Comparison of ENCODE assay signal across 1 cellular context in genomic region chr3:49007068-49007770, GRCh38.
TF ChIP-seq lines count a peak whose summit lies in the region.

TSS of gene WDR6 (plus strand) at chr3:49007391. CDS start at chr3:49007432, 41 bp downstream.

TF ChIP-seq in K562, 482 proteins besides CTCF, POLR2A, EP300 and RAD21 (continued from another document and continues in another):
- TF ChIP-seq ARID4B (CRISPR knock-in tag; IDR thresholded peaks at IDR 0.05), result peak; percentile 37; the same call in 1 of the 2 replicates
- 0 out of 4 replicates have a peak, but pooled peaks of 1 of the 2 experiments have one; percentile 7 for TF ChIP-seq TEAD1 (CRISPR knock-in tag; IDR thresholded peaks at IDR 0.05)
- TF ChIP-seq MECOM (CRISPR knock-in tag; IDR thresholded peaks at IDR 0.05), result 0 out of 2 replicates have a peak, but pooled peaks have one; percentile 17
- peak; percentile 67 for TF ChIP-seq TBP (optimal IDR thresholded peaks at IDR 0.05; ENCODE audit: low read depth, low read length)
- TF ChIP-seq EP400 (IDR thresholded peaks at IDR 0.05), result peak; percentile 95
- peak; percentile 74 for TF ChIP-seq ARID2 (IDR thresholded peaks at IDR 0.05)
- TF ChIP-seq SAFB (IDR thresholded peaks at IDR 0.05; ENCODE audit: borderline replicate concordance, low read depth, low read length), result peak; percentile 86; the same call in 1 of the 2 replicates
- TF ChIP-seq ZMIZ1 (IDR thresholded peaks at IDR 0.05; ENCODE audit: low read depth in 2 of 2, low read length in 2 of 2), result no peak
- peak; percentile 89 for TF ChIP-seq SUPT5H (IDR thresholded peaks at IDR 0.05)
- TF ChIP-seq NBN (IDR thresholded peaks at IDR 0.05; ENCODE audit: low read depth), result peak; percentile 78; the same call in 1 of the 2 replicates
- TF ChIP-seq HNRNPL (IDR thresholded peaks at IDR 0.05; ENCODE audit: low read depth, low read length), result peak; percentile 16; the same call in 1 of the 2 replicates
- no peak for TF ChIP-seq ZNF134 (CRISPR knock-in tag; conservative IDR thresholded peaks at IDR 0.05)
- 0 out of 2 replicates have a peak, but pooled peaks have one; percentile 45 for TF ChIP-seq KLF13 (tag; IDR thresholded peaks at IDR 0.05; ENCODE audit: borderline replicate concordance, low read depth)
- TF ChIP-seq MAZ (CRISPR knock-in tag; conservative IDR thresholded peaks at IDR 0.05 in 1 of 2, IDR thresholded peaks at IDR 0.05 in 1 of 2), result peak in 1 of 2 experiments; percentile 78; a peak in 1 of 4 replicates
- peak; percentile 82 for TF ChIP-seq ASH1L (IDR thresholded peaks at IDR 0.05; ENCODE audit: borderline replicate concordance, low read depth, partially characterized antibody)
- TF ChIP-seq NFE2 (IDR thresholded peaks at IDR 0.05; ENCODE audit: low read depth), result 0 out of 2 replicates have a peak, but pooled peaks have one; percentile 3
- TF ChIP-seq RB1 (IDR thresholded peaks at IDR 0.05; ENCODE audit: low read depth), result 0 out of 2 replicates have a peak, but pooled peaks have one; percentile 13
- TF ChIP-seq PKNOX1 (IDR thresholded peaks at IDR 0.05), result peak; percentile 96
- TF ChIP-seq TCF7L2 (IDR thresholded peaks at IDR 0.05; ENCODE audit: low read depth, low read length), result no peak
- TF ChIP-seq PCBP1 (IDR thresholded peaks at IDR 0.05; ENCODE audit: low read depth, low read length, poor library complexity, severe bottlenecking), result peak; percentile 47
- TF ChIP-seq NKRF (IDR thresholded peaks at IDR 0.05; ENCODE audit: borderline replicate concordance), result peak; percentile 63; the same call in 1 of the 2 replicates
- TF ChIP-seq ZNF41 (CRISPR knock-in tag; conservative IDR thresholded peaks at IDR 0.05), result no peak
- no peak for TF ChIP-seq SIRT6 (IDR thresholded peaks at IDR 0.05; ENCODE audit: low read depth, low read length)
- no peak for TF ChIP-seq GTF2B (IDR thresholded peaks at IDR 0.05; ENCODE audit: extremely low read depth, insufficient read length)
- TF ChIP-seq ZNF174 (CRISPR knock-in tag; IDR thresholded peaks at IDR 0.05), result no peak
- peak; percentile 48; the same call in 1 of the 2 replicates for TF ChIP-seq POLR2AphosphoS5 (IDR thresholded peaks at IDR 0.05; ENCODE audit: control insufficient read depth, insufficient read depth, low read depth, low read length)
- TF ChIP-seq TAF9B (IDR thresholded peaks at IDR 0.05; ENCODE audit: partially characterized antibody), result peak; percentile 71
- no peak for TF ChIP-seq THRA (IDR thresholded peaks at IDR 0.05)
- 0 out of 2 replicates have a peak, but pooled peaks have one; percentile 21 for TF ChIP-seq CEBPB (tag; IDR thresholded peaks at IDR 0.05)
- 0 out of 2 replicates have a peak, but pooled peaks have one; percentile 10 for TF ChIP-seq RREB1 (CRISPR knock-in tag; IDR thresholded peaks at IDR 0.05)
- TF ChIP-seq ZBED1 (IDR thresholded peaks at IDR 0.05), result 0 out of 2 replicates have a peak, but pooled peaks have one; percentile 46
- 0 out of 2 replicates have a peak, but pooled peaks have one; percentile 31 for TF ChIP-seq ZBTB26 (CRISPR knock-in tag; IDR thresholded peaks at IDR 0.05)
- TF ChIP-seq PHF8 (IDR thresholded peaks at IDR 0.05; ENCODE audit: borderline replicate concordance, low read length), result peak; percentile 88
- peak; percentile 91 for TF ChIP-seq ARHGAP35 (IDR thresholded peaks at IDR 0.05; ENCODE audit: partially characterized antibody)
- TF ChIP-seq CHD2 (IDR thresholded peaks at IDR 0.05; ENCODE audit: low read depth, low read length), result peak; percentile 98
- TF ChIP-seq THAP7 (CRISPR knock-in tag; IDR thresholded peaks at IDR 0.05), result no peak
- peak; percentile 79; the same call in 1 of the 2 replicates for TF ChIP-seq SMARCC2 (IDR thresholded peaks at IDR 0.05; ENCODE audit: low read depth)
